In genomic region chr16:74695450-74696422, GRCh38 we compare ENCODE assay signal across 8 cellular contexts. TPM values are rescaled to one million over a fixed set of nuclear protein-coding genes. Genes with fewer than 3 reads are reported as not detected.
DNase-seq lines count a peak whose midpoint lies in the region; ATAC-seq, FAIRE-seq and TF ChIP-seq lines count a peak whose summit lies in the region.

No MANE protein-coding gene starts in this region.

- H3K9me3 ChIP-seq in RWPE2 (ENCODE audit: severe bottlenecking) (no peaks in the 10 kb centered on the region), neural progenitor cell (ENCODE audit: low read depth) (no peaks in the 10 kb centered on the region), thymus (ENCODE audit: control insufficient read depth) (no peaks in the 10 kb centered on the region)

- H3K27ac ChIP-seq in RWPE2 (ENCODE audit: poor library complexity, severe bottlenecking) (peak overlapping the region; percentile 24), neural progenitor cell (no peak overlapping the region), thymus (ENCODE audit: low read depth) (no peak overlapping the region)

- H3K36me3 Mint-ChIP-seq in neural progenitor cell = no peaks in the 10 kb centered on the region

- no peaks in the 10 kb centered on the region for H3K27me3 ChIP-seq in RWPE2 (ENCODE audit: insufficient read depth, poor library complexity, severe bottlenecking)
- H3K27me3 ChIP-seq in neural progenitor cell = peaks cover 20% of the 10 kb centered on the region
- H3K27me3 ChIP-seq in thymus (ENCODE audit: control insufficient read depth, insufficient read depth) = no peaks in the 10 kb centered on the region

- peaks cover 3% of the 10 kb centered on the region for H3K27me3 Mint-ChIP-seq in neural progenitor cell (ENCODE audit: insufficient read depth, low read depth)

- ATAC-seq in RWPE2 (ENCODE audit: low read depth) = peak; percentile 90

- no peaks in the 10 kb centered on the region for H3K79me2 ChIP-seq in neural progenitor cell (ENCODE audit: low read depth)

- peaks cover 13% of the 10 kb centered on the region for H3K4me1 ChIP-seq in RWPE2 (ENCODE audit: insufficient read depth, poor library complexity, severe bottlenecking)
- no peaks in the 10 kb centered on the region for H3K4me1 ChIP-seq in neural progenitor cell
- H3K4me1 ChIP-seq in thymus (ENCODE audit: control insufficient read depth, insufficient read depth, low read length) = peaks cover 3% of the 10 kb centered on the region

- peak; percentile 56 for TF ChIP-seq POLR2A in H54 (IDR thresholded peaks at IDR 0.05; ENCODE audit: low read depth, low read length)

- WGBS in thymus = 71% methylated on average over 19 of the region's 19 CpGs

- peak overlapping the region; percentile 59 for H2AFZ ChIP-seq in neural progenitor cell (replicated peaks)

- H3K4me3 ChIP-seq in RWPE2 (ENCODE audit: severe bottlenecking) = peak overlapping the region; percentile 19
- peak overlapping the region; percentile 46 for H3K4me3 ChIP-seq in neural progenitor cell
- H3K4me3 ChIP-seq in thymus (ENCODE audit: low read length) = peak overlapping the region; percentile 26

- FAIRE-seq in H54 (lab: Jason Lieb, UNC) (peak; percentile 82), frontal cortex (lab: Jason Lieb, UNC) (no peak)

- no peaks in the 10 kb centered on the region for H4K20me1 ChIP-seq in neural progenitor cell (ENCODE audit: low read depth)

- in situ Hi-C loops in G401 (cut with HindIII; ENCODE audit: low sequenced_read_pairs) = no loop called here

- DNase-seq in G401 (ENCODE audit: low spot score) (peak; percentile 70), H54 (ENCODE audit: insufficient read length, low spot score) (peak; percentile 90), LHCN-M2 (ENCODE audit: low read depth) (peak; percentile 89), RWPE2 (ENCODE audit: low spot score) (peak; percentile 82), frontal cortex (ENCODE audit: low spot score in 2 of 2) (peak; percentile 82 to 86), neural progenitor cell (ENCODE audit: low spot score) (peak; percentile 88)
- DNase-seq in activated effector memory CD4-positive, alpha-beta T cell treated with anti-CD3 and anti-CD28 coated beads, Interleukin-2, amount 50 U/mL, for 16 hours = peak; percentile 81

- no peaks in the 10 kb centered on the region for H3F3A ChIP-seq in neural progenitor cell (ENCODE audit: low read depth)

- peak overlapping the region; percentile 85 for H3K4me3 Mint-ChIP-seq in neural progenitor cell

- H3K9me3 Mint-ChIP-seq in neural progenitor cell = no peaks in the 10 kb centered on the region

- H3K9ac ChIP-seq in neural progenitor cell = no peak overlapping the region

- H3K4me1 Mint-ChIP-seq in neural progenitor cell = peaks cover 6% of the 10 kb centered on the region

- H3K36me3 ChIP-seq in RWPE2 (ENCODE audit: low read depth) (peaks cover 49% of the 10 kb centered on the region), neural progenitor cell (no peaks in the 10 kb centered on the region), thymus (ENCODE audit: control insufficient read depth, insufficient read depth) (no peaks in the 10 kb centered on the region)

- no peak overlapping the region for H3K27ac Mint-ChIP-seq in neural progenitor cell

- H3K4me2 ChIP-seq in neural progenitor cell = peak overlapping the region; percentile 68

- TF ChIP-seq CTCF in RWPE2 (IDR thresholded peaks at IDR 0.05; ENCODE audit: poor library complexity, severe bottlenecking) (no peak), neural progenitor cell (IDR thresholded peaks at IDR 0.05) (no peak)

RNA-seq across cellular contexts. Expression of gene MLKL, which starts 4.9 kb away (rescaled TPM):
- total RNA-seq in G401 (2014; rRNA removed; shearing (Covaris generic)) = not detected in 2 replicates
- total RNA-seq in LHCN-M2 (2014; rRNA removed) = 9.4 and 10.4 TPM in 2 replicates
- 4.1 TPM for polyA plus RNA-seq in LHCN-M2 (2012)
- total RNA-seq in frontal cortex = 0.82 TPM
- total RNA-seq in neural progenitor cell (ENCODE audit: low replicate concordance) = 0.04 and 0.31 TPM in 2 replicates
- polyA plus RNA-seq in thymus = 34.4 TPM

RNA-seq across cellular contexts. Expression of gene RFWD3, which starts 29.1 kb away (rescaled TPM):
- total RNA-seq in G401 (2014; rRNA removed; shearing (Covaris generic)) = 32.3 and 40.4 TPM in 2 replicates
- 49.8 and 54.4 TPM in 2 replicates for total RNA-seq in LHCN-M2 (2014; rRNA removed)
- 17.3 TPM for polyA plus RNA-seq in LHCN-M2 (2012)
- total RNA-seq in frontal cortex = 9.8 TPM
- total RNA-seq in neural progenitor cell (ENCODE audit: low replicate concordance) = 55.7 and 61.5 TPM in 2 replicates
- 11.6 TPM for polyA plus RNA-seq in thymus
